1 cellular context compared by ENCODE assay signal in the genomic region with DNA sequence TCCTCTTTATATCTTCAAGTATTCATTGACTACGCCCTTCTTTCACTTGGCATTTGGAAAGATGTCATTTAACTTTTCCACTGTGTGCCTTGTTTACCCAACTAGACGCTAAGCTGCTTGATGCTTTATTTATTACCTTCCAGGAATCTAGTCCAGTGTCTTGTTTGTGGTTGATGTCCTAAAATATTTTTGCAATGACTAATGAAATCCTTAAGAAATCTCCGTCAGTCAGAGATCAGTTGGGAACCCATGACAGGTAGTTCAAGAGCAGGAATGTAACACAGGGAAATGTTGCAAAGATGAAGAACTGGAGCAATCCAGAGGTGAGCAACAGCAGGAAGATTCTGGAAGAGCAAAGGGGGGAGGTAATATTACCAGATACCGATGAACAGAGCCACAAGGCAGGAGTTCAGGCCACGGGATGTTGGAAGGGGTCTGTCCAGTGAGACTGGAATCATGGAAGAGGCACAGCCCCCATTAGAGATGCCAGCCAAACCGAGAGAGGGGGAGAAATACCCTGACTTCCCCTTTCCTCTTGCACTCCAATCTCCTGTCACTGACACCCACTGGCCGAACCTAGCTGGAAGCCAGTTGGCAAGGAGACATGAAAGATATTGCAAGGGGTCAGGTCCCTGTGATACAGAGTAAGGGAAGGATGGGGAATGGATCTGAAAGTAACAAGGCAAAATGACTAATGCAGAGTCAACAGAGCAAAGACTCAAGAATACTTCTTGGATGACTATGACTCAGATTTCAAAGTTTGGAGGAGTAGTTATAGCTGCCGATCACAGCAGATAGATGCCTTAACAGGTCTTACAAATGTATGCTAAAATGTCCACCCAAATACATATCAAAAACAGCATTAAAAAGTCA.
TF ChIP-seq lines count a peak whose summit lies in the region.

No MANE protein-coding gene starts in this region.

TF ChIP-seq in K562, 482 proteins besides CTCF, POLR2A, EP300 and RAD21:
- peak; percentile 13; the same call in 1 of the 2 replicates for TF ChIP-seq SPI1 (IDR thresholded peaks at IDR 0.05; ENCODE audit: borderline replicate concordance, low read depth, low read length)
- TF ChIP-seq, protein P1, sequence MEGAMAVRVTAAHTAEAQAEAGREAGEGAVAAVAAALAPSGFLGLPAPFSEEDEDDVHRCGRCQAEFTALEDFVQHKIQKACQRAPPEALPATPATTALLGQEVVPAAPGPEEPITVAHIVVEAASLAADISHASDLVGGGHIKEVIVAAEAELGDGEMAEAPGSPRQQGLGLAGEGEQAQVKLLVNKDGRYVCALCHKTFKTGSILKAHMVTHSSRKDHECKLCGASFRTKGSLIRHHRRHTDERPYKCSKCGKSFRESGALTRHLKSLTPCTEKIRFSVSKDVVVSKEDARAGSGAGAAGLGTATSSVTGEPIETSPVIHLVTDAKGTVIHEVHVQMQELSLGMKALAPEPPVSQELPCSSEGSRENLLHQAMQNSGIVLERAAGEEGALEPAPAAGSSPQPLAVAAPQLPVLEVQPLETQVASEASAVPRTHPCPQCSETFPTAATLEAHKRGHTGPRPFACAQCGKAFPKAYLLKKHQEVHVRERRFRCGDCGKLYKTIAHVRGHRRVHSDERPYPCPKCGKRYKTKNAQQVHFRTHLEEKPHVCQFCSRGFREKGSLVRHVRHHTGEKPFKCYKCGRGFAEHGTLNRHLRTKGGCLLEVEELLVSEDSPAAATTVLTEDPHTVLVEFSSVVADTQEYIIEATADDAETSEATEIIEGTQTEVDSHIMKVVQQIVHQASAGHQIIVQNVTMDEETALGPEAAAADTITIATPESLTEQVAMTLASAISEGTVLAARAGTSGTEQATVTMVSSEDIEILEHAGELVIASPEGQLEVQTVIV (CRISPR knock-in tag; IDR thresholded peaks at IDR 0.05; ENCODE audit: borderline replicate concordance): no peak
TF ChIP-seq in K562: peak in this region for 1.
